In the genomic region with DNA sequence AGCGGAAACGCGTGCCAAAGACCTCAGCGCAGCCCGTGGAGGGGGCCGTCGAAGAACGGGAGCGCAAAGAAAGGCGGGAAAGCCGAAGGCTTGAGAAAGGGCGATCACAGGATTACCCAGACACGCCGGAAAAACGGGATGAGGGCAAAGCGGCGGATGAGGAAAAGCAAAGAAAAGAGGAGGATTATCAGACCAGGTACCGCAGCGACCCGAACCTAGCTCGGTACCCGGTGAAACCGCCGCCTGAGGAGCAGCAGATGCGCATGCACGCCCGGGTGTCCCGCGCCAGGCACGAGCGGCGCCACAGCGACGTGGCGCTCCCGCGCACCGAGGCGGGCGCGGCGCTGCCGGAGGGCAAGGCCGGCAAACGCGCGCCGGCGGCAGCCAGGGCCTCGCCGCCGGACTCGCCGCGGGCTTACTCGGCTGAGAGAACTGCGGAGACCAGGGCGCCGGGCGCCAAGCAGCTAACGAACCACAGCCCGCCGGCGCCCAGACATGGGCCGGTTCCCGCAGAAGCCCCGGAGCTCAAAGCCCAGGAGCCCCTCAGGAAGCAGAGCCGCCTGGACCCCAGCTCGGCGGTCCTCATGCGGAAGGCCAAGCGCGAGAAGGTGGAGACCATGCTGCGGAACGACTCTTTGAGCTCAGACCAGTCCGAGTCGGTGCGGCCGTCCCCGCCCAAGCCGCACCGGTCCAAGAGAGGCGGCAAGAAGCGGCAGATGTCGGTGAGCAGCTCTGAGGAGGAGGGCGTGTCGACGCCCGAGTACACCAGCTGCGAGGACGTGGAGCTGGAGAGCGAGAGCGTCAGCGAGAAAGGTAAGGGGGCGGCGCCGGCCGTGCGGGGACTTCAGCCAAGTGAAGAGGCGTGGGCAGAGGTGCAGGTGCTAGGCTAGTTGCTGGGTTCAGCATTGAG, we compare ENCODE assay signal across 1 cellular context.
TF ChIP-seq lines count a peak whose summit lies in the region.

No MANE protein-coding gene starts in this region.

TF ChIP-seq in GM23338, 12 proteins besides CTCF, POLR2A, EP300 and RAD21 (continued from another document):
- TF ChIP-seq, protein P1, sequence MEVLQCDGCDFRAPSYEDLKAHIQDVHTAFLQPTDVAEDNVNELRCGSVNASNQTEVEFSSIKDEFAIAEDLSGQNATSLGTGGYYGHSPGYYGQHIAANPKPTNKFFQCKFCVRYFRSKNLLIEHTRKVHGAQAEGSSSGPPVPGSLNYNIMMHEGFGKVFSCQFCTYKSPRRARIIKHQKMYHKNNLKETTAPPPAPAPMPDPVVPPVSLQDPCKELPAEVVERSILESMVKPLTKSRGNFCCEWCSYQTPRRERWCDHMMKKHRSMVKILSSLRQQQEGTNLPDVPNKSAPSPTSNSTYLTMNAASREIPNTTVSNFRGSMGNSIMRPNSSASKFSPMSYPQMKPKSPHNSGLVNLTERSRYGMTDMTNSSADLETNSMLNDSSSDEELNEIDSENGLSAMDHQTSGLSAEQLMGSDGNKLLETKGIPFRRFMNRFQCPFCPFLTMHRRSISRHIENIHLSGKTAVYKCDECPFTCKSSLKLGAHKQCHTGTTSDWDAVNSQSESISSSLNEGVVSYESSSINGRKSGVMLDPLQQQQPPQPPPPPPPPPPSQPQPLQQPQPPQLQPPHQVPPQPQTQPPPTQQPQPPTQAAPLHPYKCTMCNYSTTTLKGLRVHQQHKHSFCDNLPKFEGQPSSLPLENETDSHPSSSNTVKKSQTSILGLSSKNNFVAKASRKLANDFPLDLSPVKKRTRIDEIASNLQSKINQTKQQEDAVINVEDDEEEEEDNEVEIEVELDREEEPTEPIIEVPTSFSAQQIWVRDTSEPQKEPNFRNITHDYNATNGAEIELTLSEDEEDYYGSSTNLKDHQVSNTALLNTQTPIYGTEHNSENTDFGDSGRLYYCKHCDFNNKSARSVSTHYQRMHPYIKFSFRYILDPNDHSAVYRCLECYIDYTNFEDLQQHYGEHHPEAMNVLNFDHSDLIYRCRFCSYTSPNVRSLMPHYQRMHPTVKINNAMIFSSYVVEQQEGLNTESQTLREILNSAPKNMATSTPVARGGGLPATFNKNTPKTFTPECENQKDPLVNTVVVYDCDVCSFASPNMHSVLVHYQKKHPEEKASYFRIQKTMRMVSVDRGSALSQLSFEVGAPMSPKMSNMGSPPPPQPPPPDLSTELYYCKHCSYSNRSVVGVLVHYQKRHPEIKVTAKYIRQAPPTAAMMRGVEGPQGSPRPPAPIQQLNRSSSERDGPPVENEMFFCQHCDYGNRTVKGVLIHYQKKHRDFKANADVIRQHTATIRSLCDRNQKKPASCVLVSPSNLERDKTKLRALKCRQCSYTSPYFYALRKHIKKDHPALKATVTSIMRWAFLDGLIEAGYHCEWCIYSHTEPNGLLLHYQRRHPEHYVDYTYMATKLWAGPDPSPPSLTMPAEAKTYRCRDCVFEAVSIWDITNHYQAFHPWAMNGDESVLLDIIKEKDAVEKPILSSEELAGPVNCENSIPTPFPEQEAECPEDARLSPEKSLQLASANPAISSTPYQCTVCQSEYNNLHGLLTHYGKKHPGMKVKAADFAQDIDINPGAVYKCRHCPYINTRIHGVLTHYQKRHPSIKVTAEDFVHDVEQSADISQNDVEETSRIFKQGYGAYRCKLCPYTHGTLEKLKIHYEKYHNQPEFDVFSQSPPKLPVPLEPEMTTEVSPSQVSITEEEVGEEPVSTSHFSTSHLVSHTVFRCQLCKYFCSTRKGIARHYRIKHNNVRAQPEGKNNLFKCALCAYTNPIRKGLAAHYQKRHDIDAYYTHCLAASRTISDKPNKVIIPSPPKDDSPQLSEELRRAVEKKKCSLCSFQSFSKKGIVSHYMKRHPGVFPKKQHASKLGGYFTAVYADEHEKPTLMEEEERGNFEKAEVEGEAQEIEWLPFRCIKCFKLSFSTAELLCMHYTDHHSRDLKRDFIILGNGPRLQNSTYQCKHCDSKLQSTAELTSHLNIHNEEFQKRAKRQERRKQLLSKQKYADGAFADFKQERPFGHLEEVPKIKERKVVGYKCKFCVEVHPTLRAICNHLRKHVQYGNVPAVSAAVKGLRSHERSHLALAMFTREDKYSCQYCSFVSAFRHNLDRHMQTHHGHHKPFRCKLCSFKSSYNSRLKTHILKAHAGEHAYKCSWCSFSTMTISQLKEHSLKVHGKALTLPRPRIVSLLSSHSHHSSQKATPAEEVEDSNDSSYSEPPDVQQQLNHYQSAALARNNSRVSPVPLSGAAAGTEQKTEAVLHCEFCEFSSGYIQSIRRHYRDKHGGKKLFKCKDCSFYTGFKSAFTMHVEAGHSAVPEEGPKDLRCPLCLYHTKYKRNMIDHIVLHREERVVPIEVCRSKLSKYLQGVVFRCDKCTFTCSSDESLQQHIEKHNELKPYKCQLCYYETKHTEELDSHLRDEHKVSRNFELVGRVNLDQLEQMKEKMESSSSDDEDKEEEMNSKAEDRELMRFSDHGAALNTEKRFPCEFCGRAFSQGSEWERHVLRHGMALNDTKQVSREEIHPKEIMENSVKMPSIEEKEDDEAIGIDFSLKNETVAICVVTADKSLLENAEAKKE (CRISPR knock-in tag; IDR thresholded peaks at IDR 0.05), result no peak
- TF ChIP-seq STAT1 (IDR thresholded peaks at IDR 0.05; ENCODE audit: unreplicated experiment) (no peak), NANOG (IDR thresholded peaks at IDR 0.05; ENCODE audit: borderline replicate concordance) (no peak), ZNF331 (CRISPR knock-in tag; IDR thresholded peaks at IDR 0.05; ENCODE audit: low read depth) (no peak), JUNB (IDR thresholded peaks at IDR 0.05; ENCODE audit: unreplicated experiment) (no peak), EZH2 (IDR thresholded peaks at IDR 0.05; ENCODE audit: low read depth, unreplicated experiment) (peak; percentile 28), EZH2phosphoT487 (IDR thresholded peaks at IDR 0.05; ENCODE audit: unreplicated experiment) (no peak), CREB1 (CRISPR knock-in tag; IDR thresholded peaks at IDR 0.05; ENCODE audit: low read depth) (peak; percentile 28; the same call in 1 of the 2 replicates), ZNF114 (CRISPR knock-in tag; IDR thresholded peaks at IDR 0.05) (no peak)
- TF ChIP-seq, protein P2, sequence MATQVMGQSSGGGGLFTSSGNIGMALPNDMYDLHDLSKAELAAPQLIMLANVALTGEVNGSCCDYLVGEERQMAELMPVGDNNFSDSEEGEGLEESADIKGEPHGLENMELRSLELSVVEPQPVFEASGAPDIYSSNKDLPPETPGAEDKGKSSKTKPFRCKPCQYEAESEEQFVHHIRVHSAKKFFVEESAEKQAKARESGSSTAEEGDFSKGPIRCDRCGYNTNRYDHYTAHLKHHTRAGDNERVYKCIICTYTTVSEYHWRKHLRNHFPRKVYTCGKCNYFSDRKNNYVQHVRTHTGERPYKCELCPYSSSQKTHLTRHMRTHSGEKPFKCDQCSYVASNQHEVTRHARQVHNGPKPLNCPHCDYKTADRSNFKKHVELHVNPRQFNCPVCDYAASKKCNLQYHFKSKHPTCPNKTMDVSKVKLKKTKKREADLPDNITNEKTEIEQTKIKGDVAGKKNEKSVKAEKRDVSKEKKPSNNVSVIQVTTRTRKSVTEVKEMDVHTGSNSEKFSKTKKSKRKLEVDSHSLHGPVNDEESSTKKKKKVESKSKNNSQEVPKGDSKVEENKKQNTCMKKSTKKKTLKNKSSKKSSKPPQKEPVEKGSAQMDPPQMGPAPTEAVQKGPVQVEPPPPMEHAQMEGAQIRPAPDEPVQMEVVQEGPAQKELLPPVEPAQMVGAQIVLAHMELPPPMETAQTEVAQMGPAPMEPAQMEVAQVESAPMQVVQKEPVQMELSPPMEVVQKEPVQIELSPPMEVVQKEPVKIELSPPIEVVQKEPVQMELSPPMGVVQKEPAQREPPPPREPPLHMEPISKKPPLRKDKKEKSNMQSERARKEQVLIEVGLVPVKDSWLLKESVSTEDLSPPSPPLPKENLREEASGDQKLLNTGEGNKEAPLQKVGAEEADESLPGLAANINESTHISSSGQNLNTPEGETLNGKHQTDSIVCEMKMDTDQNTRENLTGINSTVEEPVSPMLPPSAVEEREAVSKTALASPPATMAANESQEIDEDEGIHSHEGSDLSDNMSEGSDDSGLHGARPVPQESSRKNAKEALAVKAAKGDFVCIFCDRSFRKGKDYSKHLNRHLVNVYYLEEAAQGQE (IDR thresholded peaks at IDR 0.05; ENCODE audit: unreplicated experiment), result no peak
TF ChIP-seq in GM23338: peak in this region for 2.
